In the genomic region with DNA sequence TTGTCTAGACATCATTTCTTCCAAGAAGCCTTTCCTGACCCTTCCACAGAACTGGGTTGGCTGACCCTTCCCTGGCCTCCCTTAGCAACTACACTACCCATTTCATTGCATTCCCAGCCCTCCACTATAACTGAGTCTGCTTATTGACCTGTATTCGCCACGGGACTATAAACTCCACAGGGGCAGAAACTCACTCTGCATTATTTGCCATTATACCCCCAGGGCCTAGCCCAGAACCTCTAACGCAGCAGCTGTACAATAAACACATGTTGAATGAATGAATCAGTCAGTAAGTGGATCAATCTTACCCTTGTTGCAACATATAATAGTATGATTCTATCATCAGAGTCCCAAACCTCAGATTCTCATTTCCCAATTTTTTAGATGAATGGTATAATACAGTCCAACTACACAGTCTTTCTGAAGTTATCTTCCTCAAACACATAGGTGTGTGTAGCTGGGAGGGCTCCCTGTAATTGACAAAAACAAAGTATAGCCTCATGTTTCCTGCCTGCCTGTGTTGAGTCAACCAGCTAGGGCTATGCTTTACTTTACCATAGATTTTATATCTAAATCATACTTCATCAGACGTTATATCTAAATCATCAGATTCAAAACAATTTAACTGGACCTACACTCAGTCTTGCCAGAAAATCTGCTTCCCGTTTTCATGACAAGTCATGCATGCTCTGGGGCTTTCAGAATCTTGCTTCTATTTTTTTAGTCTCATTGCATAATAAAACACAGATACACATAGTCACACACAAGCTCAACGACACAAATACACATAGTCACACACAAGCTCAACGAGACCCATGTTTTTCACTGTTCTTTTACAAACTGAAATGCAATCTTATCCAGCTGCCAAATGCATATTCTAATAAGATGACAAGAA, we compare ENCODE assay signal across 9 cellular contexts.
DNase-seq lines count a peak whose midpoint lies in the region; ATAC-seq and TF ChIP-seq lines count a peak whose summit lies in the region.
"Had no signal": no experiment of that assay in that cellular context is flagged by ENCODE, and none has a peak within 500 bp of the region (broad histone marks: within the 10 kb centered on the region; RNA-seq: fewer than 3 reads in every experiment).

No MANE protein-coding gene starts in this region.

- H3K36me3 ChIP-seq in mucosa of descending colon (ENCODE audit: low read depth): no peaks in the 10 kb centered on the region

- no peaks in the 10 kb centered on the region for H3K36me3 Mint-ChIP-seq in activated CD4-positive, alpha-beta memory T cell treated with anti-CD3 and anti-CD28 coated beads, Interleukin-2, amount 10 ng/mL, durations not matched to agents 7 days and 5 days (ENCODE audit: low read depth)
- H3K36me3 Mint-ChIP-seq: activated naive CD8-positive, alpha-beta T cell treated with anti-CD3 and anti-CD28 coated beads for 36 hours had no signal

- no peaks in the 10 kb centered on the region for H3K9me3 ChIP-seq in mucosa of descending colon

- no peak overlapping the region for H3K27ac Mint-ChIP-seq in activated CD4-positive, alpha-beta memory T cell treated with anti-CD3 and anti-CD28 coated beads, Interleukin-2, amount 10 ng/mL, durations not matched to agents 7 days and 5 days
- H3K27ac Mint-ChIP-seq: activated naive CD8-positive, alpha-beta T cell treated with anti-CD3 and anti-CD28 coated beads for 36 hours had no signal

- H3K4me1 ChIP-seq in mucosa of descending colon (ENCODE audit: low read depth): no peaks in the 10 kb centered on the region

- H3K27me3 ChIP-seq in dorsolateral prefrontal cortex: peaks cover 0 to 4% (median 0%) of the 10 kb centered on the region in 45 donors

- H3K27me3 Mint-ChIP-seq in activated CD4-positive, alpha-beta memory T cell treated with anti-CD3 and anti-CD28 coated beads, Interleukin-2, amount 10 ng/mL, durations not matched to agents 7 days and 5 days: peaks cover 4% of the 10 kb centered on the region
- H3K27me3 Mint-ChIP-seq: activated naive CD8-positive, alpha-beta T cell treated with anti-CD3 and anti-CD28 coated beads for 36 hours had no signal

- no peak overlapping the region for H3K27ac ChIP-seq in dorsolateral prefrontal cortex

- no peaks in the 10 kb centered on the region for H3K4me1 Mint-ChIP-seq in activated CD4-positive, alpha-beta memory T cell treated with anti-CD3 and anti-CD28 coated beads, Interleukin-2, amount 10 ng/mL, durations not matched to agents 7 days and 5 days
- H3K4me1 Mint-ChIP-seq: activated naive CD8-positive, alpha-beta T cell treated with anti-CD3 and anti-CD28 coated beads for 36 hours had no signal

- H3K9me3 Mint-ChIP-seq in activated CD4-positive, alpha-beta memory T cell treated with anti-CD3 and anti-CD28 coated beads, Interleukin-2, amount 10 ng/mL, durations not matched to agents 7 days and 5 days: no peaks in the 10 kb centered on the region
- H3K9me3 Mint-ChIP-seq: activated naive CD8-positive, alpha-beta T cell treated with anti-CD3 and anti-CD28 coated beads for 36 hours had no signal

- peak; percentile 81 for DNase-seq in AG10803 (ENCODE audit: low read depth)
- peak; percentile 63 for DNase-seq in NAMALWA (ENCODE audit: low spot score)
- peak; percentile 24 to 65 for DNase-seq in cardiac fibroblast (ENCODE audit: low read depth in 2 of 2)
- DNase-seq in mucosa of descending colon: no peak
- DNase-seq in HPDE6-E6E7 (ENCODE audit: extremely low spot score): no peak
- DNase-seq in activated CD4-positive, alpha-beta memory T cell treated with anti-CD3 and anti-CD28 coated beads, Interleukin-2, amount 10 ng/mL, durations not matched to agents 7 days and 5 days: no peak
- no peak for DNase-seq in dorsolateral prefrontal cortex
- DNase-seq: activated naive CD8-positive, alpha-beta T cell treated with anti-CD3 and anti-CD28 coated beads for 36 hours had no signal

- POLR2A ChIA-PET in activated CD4-positive, alpha-beta memory T cell treated with anti-CD3 and anti-CD28 coated beads, Interleukin-2, amount 10 ng/mL, durations not matched to agents 7 days and 5 days (lab: Charles Lee): interaction anchor here (0.9 kb wide), 1 partner anchor 9 kb away, joined by 3 read pairs; no protein-coding TSS in a partner anchor

- ATAC-seq in mucosa of descending colon (peak; percentile 31), HG03469 (IDR thresholded peaks at IDR 0.05; ENCODE audit: unreplicated experiment) (no peak)

- intact Hi-C loops in mucosa of descending colon (cut with DNase I, micrococcal nuclease) (no loop called here), dorsolateral prefrontal cortex (cut with DNase I) (no loop called here)

- H3K4me3 Mint-ChIP-seq in activated CD4-positive, alpha-beta memory T cell treated with anti-CD3 and anti-CD28 coated beads, Interleukin-2, amount 10 ng/mL, durations not matched to agents 7 days and 5 days: no peak overlapping the region
- H3K4me3 Mint-ChIP-seq: activated naive CD8-positive, alpha-beta T cell treated with anti-CD3 and anti-CD28 coated beads for 36 hours had no signal

- no peak for TF ChIP-seq CTCF in AG10803 (conservative IDR thresholded peaks at IDR 0.05; ENCODE audit: low read length)
- no peak for TF ChIP-seq CTCF in cardiac fibroblast (IDR thresholded peaks at IDR 0.05; ENCODE audit: low read depth, low read length)
- TF ChIP-seq CTCF in mucosa of descending colon (IDR thresholded peaks at IDR 0.05): no peak
- TF ChIP-seq CTCF in dorsolateral prefrontal cortex (IDR thresholded peaks at IDR 0.05 in 54 of 56, conservative IDR thresholded peaks at IDR 0.05 in 2 of 56; ENCODE audit: low read depth in 1 of 56, partially characterized antibody in 56 of 56): no peak

- H3K4me3 ChIP-seq in AG10803 (ENCODE audit: low read length) (no peak overlapping the region), cardiac fibroblast (replicated peaks in 1 of 2; ENCODE audit: low read depth in 2 of 2, low read length in 2 of 2) (no peak overlapping the region), mucosa of descending colon (no peak overlapping the region), dorsolateral prefrontal cortex (no peak overlapping the region)

- CTCF ChIA-PET in activated CD4-positive, alpha-beta memory T cell treated with anti-CD3 and anti-CD28 coated beads, Interleukin-2, amount 10 ng/mL, durations not matched to agents 7 days and 5 days (lab: Charles Lee): no interaction called here

Comparison
In these comparisons a context has a peak if more than half of its experiments do, and no peak if none do; other contexts are left out.
1. DNase-seq: peak in AG10803 (single experiment), NAMALWA (single experiment) and cardiac fibroblast (2 of 2); none in mucosa of descending colon (0 of 3), HPDE6-E6E7 (single experiment), activated CD4-positive, alpha-beta memory T cell treated with anti-CD3 and anti-CD28 coated beads, Interleukin-2, amount 10 ng/mL, durations not matched to agents 7 days and 5 days (single experiment) and dorsolateral prefrontal cortex (0 of 10).